In the genomic region with DNA sequence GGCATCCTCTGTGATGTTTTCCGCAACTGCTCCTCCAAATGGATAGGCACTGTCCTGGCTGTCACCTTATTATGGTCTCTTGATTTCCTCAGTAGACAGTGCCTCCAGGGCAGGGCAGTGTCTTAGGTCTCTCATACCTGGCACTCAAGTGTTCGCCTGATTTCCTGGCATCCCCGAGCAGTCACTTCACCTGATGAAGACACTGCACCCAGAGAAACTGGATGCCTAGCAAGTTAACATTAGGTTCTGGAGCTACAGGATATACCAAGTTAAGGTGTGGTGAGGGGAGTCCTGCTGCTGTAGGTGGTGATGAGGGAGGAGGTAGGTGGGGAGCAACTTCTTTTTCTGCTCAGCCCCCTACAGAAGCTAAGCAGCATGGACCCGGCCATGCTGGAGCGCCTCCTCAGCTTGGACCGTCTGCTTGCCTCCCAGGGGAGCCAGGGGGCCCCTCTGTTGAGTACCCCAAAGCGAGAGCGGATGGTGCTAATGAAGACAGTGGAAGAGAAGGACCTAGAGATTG, we compare ENCODE assay signal across 19 cellular contexts. TPM values are rescaled to one million over a fixed set of nuclear protein-coding genes. Genes with fewer than 3 reads are reported as not detected.
DNase-seq lines count a peak whose midpoint lies in the region; ATAC-seq, FAIRE-seq and TF ChIP-seq lines count a peak whose summit lies in the region.
"Had no signal": no experiment of that assay in that cellular context is flagged by ENCODE, and none has a peak within 500 bp of the region (broad histone marks: within the 10 kb centered on the region; RNA-seq: fewer than 3 reads in every experiment).

No MANE protein-coding gene starts in this region.

- H3K4me3 ChIP-seq in astrocyte (ENCODE audit: insufficient read depth, low read depth, low read length) (no peak overlapping the region), osteoblast (ENCODE audit: insufficient read depth, low read length) (no peak overlapping the region), mesenchymal stem cell (ENCODE audit: insufficient read depth in 1 of 2, low read depth in 1 of 2, low read length in 2 of 2) (no peak overlapping the region)
- H3K4me3 ChIP-seq: coronary artery, lung, skin epidermis, upper lobe of left lung had no signal

- no peak overlapping the region for H3K23ac ChIP-seq in mesenchymal stem cell (ENCODE audit: low read length in 2 of 2)

- H3K79me2 ChIP-seq in astrocyte (ENCODE audit: insufficient read depth, low read length) (peaks cover 5% of the 10 kb centered on the region), osteoblast (ENCODE audit: insufficient read depth, low read length) (no peaks in the 10 kb centered on the region)

- H4K20me1 ChIP-seq in astrocyte (ENCODE audit: insufficient read depth, low read length), result no peaks in the 10 kb centered on the region
- no peaks in the 10 kb centered on the region for H4K20me1 ChIP-seq in osteoblast (ENCODE audit: insufficient read depth, low read length)

- peaks cover 15% of the 10 kb centered on the region for H3K79me1 ChIP-seq in mesenchymal stem cell (replicated peaks; ENCODE audit: low read length, poor library complexity, severe bottlenecking)

- no peak overlapping the region for H3K18ac ChIP-seq in mesenchymal stem cell (ENCODE audit: low read depth in 1 of 2, low read length in 2 of 2)

- no peak overlapping the region for H2BK5ac ChIP-seq in mesenchymal stem cell (ENCODE audit: low read depth, low read length, poor library complexity, severe bottlenecking)

- H3K27me3 ChIP-seq in astrocyte (ENCODE audit: insufficient read depth, low read length) (no peaks in the 10 kb centered on the region), osteoblast (ENCODE audit: insufficient read depth, low read length) (no peaks in the 10 kb centered on the region), mesenchymal stem cell (ENCODE audit: control insufficient read depth in 1 of 2, insufficient read depth in 1 of 2, low read length in 2 of 2) (no peaks in the 10 kb centered on the region)
- H3K27me3 ChIP-seq: upper lobe of left lung had no signal

- no peak overlapping the region for H3K14ac ChIP-seq in mesenchymal stem cell (ENCODE audit: low read length in 2 of 2)

- DNase-seq in activated T-cell treated with anti-CD3 and anti-CD28 coated beads, Interleukin-2, amount 50 U/mL, for 72 hours, result no peak
- no peak for DNase-seq in activated T-cell treated with anti-CD3 and anti-CD28 coated beads, Interleukin-2, amount 50 U/mL, for 4 hours
- no peak for DNase-seq in HFFc6
- no peak for DNase-seq in astrocyte (ENCODE audit: low read depth)
- DNase-seq in osteoblast (ENCODE audit: insufficient read length, low spot score, missing footprints), result peak; percentile 30
- no peak for DNase-seq in mesenchymal stem cell
- no peak for DNase-seq in SW480 (ENCODE audit: low spot score)
- DNase-seq: activated CD4-positive, alpha-beta T cell treated with anti-CD3 and anti-CD28 coated beads for 4 hours; Calu3; GF-D8; IMR-90; NCI-H2171; upper lobe of left lung had no signal

- H2AFZ ChIP-seq in astrocyte (ENCODE audit: low read depth, low read length) (no peak overlapping the region), osteoblast (ENCODE audit: low read length) (no peak overlapping the region), mesenchymal stem cell (ENCODE audit: low read depth, low read length) (no peak overlapping the region)

- H3K27ac ChIP-seq in astrocyte (ENCODE audit: low read depth, low read length), result no peak overlapping the region
- H3K27ac ChIP-seq in osteoblast (ENCODE audit: low read depth, low read length), result no peak overlapping the region
- no peak overlapping the region for H3K27ac ChIP-seq in mesenchymal stem cell (ENCODE audit: low read length, poor library complexity, severe bottlenecking)
- H3K27ac ChIP-seq: coronary artery, epithelial cell of prostate had no signal

- peak overlapping the region in 1 of 2 donors; percentile 36 for H3K4me3 Mint-ChIP-seq in activated T-cell treated with anti-CD3 and anti-CD28 coated beads, Interleukin-2, amount 50 U/mL, for 72 hours
- H3K4me3 Mint-ChIP-seq in activated T-cell treated with anti-CD3 and anti-CD28 coated beads, Interleukin-2, amount 50 U/mL, for 4 hours, result no peak overlapping the region
- H3K4me3 Mint-ChIP-seq in HFFc6, result no peak overlapping the region
- H3K4me3 Mint-ChIP-seq in astrocyte (ENCODE audit: unreplicated experiment), result peak overlapping the region; percentile 41

- H2BK15ac ChIP-seq in mesenchymal stem cell (ENCODE audit: low read depth, poor library complexity, severe bottlenecking), result no peak overlapping the region

- no peak overlapping the region for H2AK5ac ChIP-seq in mesenchymal stem cell (ENCODE audit: low read length, severe bottlenecking)

- no peaks in the 10 kb centered on the region for H3K27me3 Mint-ChIP-seq in activated T-cell treated with anti-CD3 and anti-CD28 coated beads, Interleukin-2, amount 50 U/mL, for 72 hours (ENCODE audit: low read depth)
- no peaks in the 10 kb centered on the region for H3K27me3 Mint-ChIP-seq in activated T-cell treated with anti-CD3 and anti-CD28 coated beads, Interleukin-2, amount 50 U/mL, for 4 hours (ENCODE audit: low read depth)
- H3K27me3 Mint-ChIP-seq in HFFc6 (ENCODE audit: insufficient read depth) (no peaks in the 10 kb centered on the region; the same call in 1 of the 2 replicates), astrocyte (ENCODE audit: low read depth, unreplicated experiment) (no peaks in the 10 kb centered on the region)

- H3K4me1 Mint-ChIP-seq in activated T-cell treated with anti-CD3 and anti-CD28 coated beads, Interleukin-2, amount 50 U/mL, for 72 hours (ENCODE audit: low read depth), result peaks cover 21% of the 10 kb centered on the region
- H3K4me1 Mint-ChIP-seq in activated T-cell treated with anti-CD3 and anti-CD28 coated beads, Interleukin-2, amount 50 U/mL, for 4 hours (ENCODE audit: low read depth), result peaks cover 15% of the 10 kb centered on the region
- H3K4me1 Mint-ChIP-seq in HFFc6 (ENCODE audit: low read depth) (peaks cover 26% of the 10 kb centered on the region), astrocyte (ENCODE audit: low read depth, unreplicated experiment) (peaks cover 6% of the 10 kb centered on the region)

- ATAC-seq in activated T-cell treated with anti-CD3 and anti-CD28 coated beads, Interleukin-2, amount 50 U/mL, for 72 hours (replicated peaks in 1 of 2), result no peak
- ATAC-seq in activated T-cell treated with anti-CD3 and anti-CD28 coated beads, Interleukin-2, amount 50 U/mL, for 4 hours, result no peak
- no peak for ATAC-seq in HG03442 (IDR thresholded peaks at IDR 0.05; ENCODE audit: unreplicated experiment)

- H4K8ac ChIP-seq in mesenchymal stem cell (ENCODE audit: low read length), result no peak overlapping the region

- no peaks in the 10 kb centered on the region for H3K9me3 ChIP-seq in astrocyte (ENCODE audit: insufficient read depth, low read depth, low read length)
- H3K9me3 ChIP-seq in osteoblast (ENCODE audit: low read depth, low read length), result no peaks in the 10 kb centered on the region
- H3K9me3 ChIP-seq in mesenchymal stem cell (ENCODE audit: control insufficient read depth, low read length), result no peaks in the 10 kb centered on the region
- H3K9me3 ChIP-seq: upper lobe of left lung had no signal

- FAIRE-seq in astrocyte (lab: Jason Lieb, UNC), result no peak
- FAIRE-seq: H54 had no signal

- H3K36me3 Mint-ChIP-seq in activated T-cell treated with anti-CD3 and anti-CD28 coated beads, Interleukin-2, amount 50 U/mL, for 72 hours (ENCODE audit: insufficient read depth in 2 of 2), result peaks cover 6 to 28% of the 10 kb centered on the region in 2 donors
- H3K36me3 Mint-ChIP-seq in activated T-cell treated with anti-CD3 and anti-CD28 coated beads, Interleukin-2, amount 50 U/mL, for 4 hours (ENCODE audit: insufficient read depth), result peaks cover 24% of the 10 kb centered on the region
- H3K36me3 Mint-ChIP-seq in HFFc6 (ENCODE audit: low read depth), result peaks cover 5% of the 10 kb centered on the region; the same call in 1 of the 2 replicates
- peaks cover 14% of the 10 kb centered on the region for H3K36me3 Mint-ChIP-seq in astrocyte (ENCODE audit: low read depth, unreplicated experiment)

- H3K27ac Mint-ChIP-seq in activated T-cell treated with anti-CD3 and anti-CD28 coated beads, Interleukin-2, amount 50 U/mL, for 72 hours, result peak overlapping the region; percentile 75
- H3K27ac Mint-ChIP-seq in HFFc6, result peak overlapping the region; percentile 37
- no peak overlapping the region for H3K27ac Mint-ChIP-seq in astrocyte (ENCODE audit: unreplicated experiment)

- H2BK120ac ChIP-seq in mesenchymal stem cell (ENCODE audit: low read depth, low read length), result no peak overlapping the region

- peaks cover 22% of the 10 kb centered on the region for H3K36me3 ChIP-seq in astrocyte (ENCODE audit: insufficient read depth, low read length)
- H3K36me3 ChIP-seq in osteoblast (ENCODE audit: insufficient read depth, low read length), result peaks cover 50% of the 10 kb centered on the region
- peaks cover 31 to 48% of the 10 kb centered on the region in 2 experiments for H3K36me3 ChIP-seq in mesenchymal stem cell (ENCODE audit: control insufficient read depth in 1 of 2, insufficient read depth in 2 of 2, low read depth in 1 of 2, low read length in 2 of 2)

- 96% methylated on average over 8 of the region's 8 CpGs for WGBS in mesenchymal stem cell

- H3K4ac ChIP-seq in mesenchymal stem cell (ENCODE audit: low read depth in 1 of 2, low read length in 2 of 2), result no peak overlapping the region

- TF ChIP-seq CTCF in HFFc6 (IDR thresholded peaks at IDR 0.05), result no peak
- no peak for TF ChIP-seq CTCF in astrocyte (IDR thresholded peaks at IDR 0.05; ENCODE audit: insufficient read depth, low read depth, low read length)
- TF ChIP-seq CTCF in osteoblast (IDR thresholded peaks at IDR 0.05; ENCODE audit: extremely low read depth, low read depth, low read length), result no peak

- no peaks in the 10 kb centered on the region for H3K9me3 Mint-ChIP-seq in activated T-cell treated with anti-CD3 and anti-CD28 coated beads, Interleukin-2, amount 50 U/mL, for 72 hours
- no peaks in the 10 kb centered on the region for H3K9me3 Mint-ChIP-seq in activated T-cell treated with anti-CD3 and anti-CD28 coated beads, Interleukin-2, amount 50 U/mL, for 4 hours
- no peaks in the 10 kb centered on the region for H3K9me3 Mint-ChIP-seq in HFFc6
- no peaks in the 10 kb centered on the region for H3K9me3 Mint-ChIP-seq in astrocyte (ENCODE audit: unreplicated experiment)

- peaks cover 9% of the 10 kb centered on the region for H3K4me1 ChIP-seq in astrocyte (ENCODE audit: insufficient read depth, low read length)
- peaks cover 6% of the 10 kb centered on the region for H3K4me1 ChIP-seq in osteoblast (ENCODE audit: insufficient read depth, low read length)
- H3K4me1 ChIP-seq in mesenchymal stem cell (ENCODE audit: control insufficient read depth, insufficient read depth, low read depth, low read length), result peaks cover 15% of the 10 kb centered on the region

- no peak overlapping the region for H2BK12ac ChIP-seq in mesenchymal stem cell (ENCODE audit: low read length in 2 of 2)

- no peak overlapping the region for H4K91ac ChIP-seq in mesenchymal stem cell (ENCODE audit: low read length)

- no peak overlapping the region for H3K9ac ChIP-seq in astrocyte (ENCODE audit: low read length)
- no peak overlapping the region for H3K9ac ChIP-seq in mesenchymal stem cell (ENCODE audit: low read length)

- H3K4me2 ChIP-seq in astrocyte (ENCODE audit: low read length) (no peak overlapping the region), osteoblast (ENCODE audit: insufficient read depth, low read length) (no peak overlapping the region), mesenchymal stem cell (ENCODE audit: low read length, poor library complexity, severe bottlenecking) (no peak overlapping the region)

RNA-seq across cellular contexts. Expression of a gene that starts 3.9 kb away (rescaled TPM):
- total RNA-seq in activated T-cell treated with anti-CD3 and anti-CD28 coated beads, Interleukin-2, amount 50 U/mL, for 72 hours, result 100 to 1,000 TPM; 266 to 329 TPM
- 100 to 1,000 TPM; 321 to 471 (median 409) TPM for total RNA-seq in activated T-cell treated with anti-CD3 and anti-CD28 coated beads, Interleukin-2, amount 50 U/mL, for 4 hours
- total RNA-seq in HFFc6 (2021; fragmentation: NEBNext Ultra II Directional; extraction: Animal tissue kit (Norgen Biotek cat#: 25700)), result 100 to 1,000 TPM; 148 to 178 (median 165) TPM
- total RNA-seq in astrocyte (216 and 247 TPM in 2 replicates), osteoblast (221 and 267 TPM in 2 replicates)
- polyA plus RNA-seq in mesenchymal stem cell (2013, experiment 1 of 2), result 89.1 TPM
- polyA plus RNA-seq in mesenchymal stem cell (2013, experiment 2 of 2), result 90.3 TPM

RNA-seq across cellular contexts. Expression of a gene that starts 9.5 kb away (rescaled TPM):
- 1 to 10 TPM; 2.4 to 2.8 TPM for total RNA-seq in activated T-cell treated with anti-CD3 and anti-CD28 coated beads, Interleukin-2, amount 50 U/mL, for 72 hours
- 1 to 10 TPM in 1 of 3 donors, under 1 TPM in 2; 0.34 to 1.6 (median 0.76) TPM for total RNA-seq in activated T-cell treated with anti-CD3 and anti-CD28 coated beads, Interleukin-2, amount 50 U/mL, for 4 hours
- 1 to 10 TPM; 2.9 to 4.3 (median 3.6) TPM for total RNA-seq in HFFc6 (2021; fragmentation: NEBNext Ultra II Directional; extraction: Animal tissue kit (Norgen Biotek cat#: 25700))
- 6.2 and 6.7 TPM in 2 replicates for total RNA-seq in astrocyte
- 1.4 and 4.1 TPM in 2 replicates for total RNA-seq in osteoblast
- 3.8 TPM for polyA plus RNA-seq in mesenchymal stem cell (2013, experiment 1 of 2)
- polyA plus RNA-seq in mesenchymal stem cell (2013, experiment 2 of 2), result 4.1 TPM

RNA-seq across cellular contexts. Expression of a gene that starts 11.9 kb away (rescaled TPM):
- total RNA-seq in activated T-cell treated with anti-CD3 and anti-CD28 coated beads, Interleukin-2, amount 50 U/mL, for 72 hours, result 100 to 1,000 TPM; 153 to 180 TPM
- 10 to 100 TPM; 73.5 to 82.2 (median 79.7) TPM for total RNA-seq in activated T-cell treated with anti-CD3 and anti-CD28 coated beads, Interleukin-2, amount 50 U/mL, for 4 hours
- 10 to 100 TPM; 26.4 to 50.3 (median 48.9) TPM for total RNA-seq in HFFc6 (2021; fragmentation: NEBNext Ultra II Directional; extraction: Animal tissue kit (Norgen Biotek cat#: 25700))
- total RNA-seq in astrocyte (12.5 and 14.3 TPM in 2 replicates), osteoblast (8.3 and 12.4 TPM in 2 replicates)
- 8.5 TPM for polyA plus RNA-seq in mesenchymal stem cell (2013, experiment 1 of 2)
- polyA plus RNA-seq in mesenchymal stem cell (2013, experiment 2 of 2), result 8.1 TPM

RNA-seq across cellular contexts. Expression of a gene that starts 13.5 kb away (rescaled TPM):
- 10 to 100 TPM; 14.8 to 17.8 TPM for total RNA-seq in activated T-cell treated with anti-CD3 and anti-CD28 coated beads, Interleukin-2, amount 50 U/mL, for 72 hours
- total RNA-seq in activated T-cell treated with anti-CD3 and anti-CD28 coated beads, Interleukin-2, amount 50 U/mL, for 4 hours, result 10 to 100 TPM; 35.2 to 40.9 (median 40.7) TPM
- 10 to 100 TPM; 12.9 to 19.2 (median 17.7) TPM for total RNA-seq in HFFc6 (2021; fragmentation: NEBNext Ultra II Directional; extraction: Animal tissue kit (Norgen Biotek cat#: 25700))
- 20.1 and 20.8 TPM in 2 replicates for total RNA-seq in astrocyte
- total RNA-seq in osteoblast, result 16.8 and 19.9 TPM in 2 replicates
- polyA plus RNA-seq in mesenchymal stem cell (2013, experiment 1 of 2), result 16.9 TPM
- polyA plus RNA-seq in mesenchymal stem cell (2013, experiment 2 of 2), result 17.5 TPM

RNA-seq across cellular contexts. Expression of a gene that starts 17.8 kb away (rescaled TPM):
- 100 to 1,000 TPM; 148 to 161 TPM for total RNA-seq in activated T-cell treated with anti-CD3 and anti-CD28 coated beads, Interleukin-2, amount 50 U/mL, for 72 hours
- total RNA-seq in activated T-cell treated with anti-CD3 and anti-CD28 coated beads, Interleukin-2, amount 50 U/mL, for 4 hours, result 10 to 100 TPM; 80.6 to 86.4 (median 85.8) TPM
- total RNA-seq in HFFc6 (2021; fragmentation: NEBNext Ultra II Directional; extraction: Animal tissue kit (Norgen Biotek cat#: 25700)), result 100 to 1,000 TPM; 234 to 296 (median 268) TPM
- total RNA-seq in astrocyte (38.7 and 40.1 TPM in 2 replicates), osteoblast (273 and 274 TPM in 2 replicates)
- 148 TPM for polyA plus RNA-seq in mesenchymal stem cell (2013, experiment 1 of 2)
- 142 TPM for polyA plus RNA-seq in mesenchymal stem cell (2013, experiment 2 of 2)
